Comparison of ENCODE assay signal across 10 cellular contexts in the genomic region with DNA sequence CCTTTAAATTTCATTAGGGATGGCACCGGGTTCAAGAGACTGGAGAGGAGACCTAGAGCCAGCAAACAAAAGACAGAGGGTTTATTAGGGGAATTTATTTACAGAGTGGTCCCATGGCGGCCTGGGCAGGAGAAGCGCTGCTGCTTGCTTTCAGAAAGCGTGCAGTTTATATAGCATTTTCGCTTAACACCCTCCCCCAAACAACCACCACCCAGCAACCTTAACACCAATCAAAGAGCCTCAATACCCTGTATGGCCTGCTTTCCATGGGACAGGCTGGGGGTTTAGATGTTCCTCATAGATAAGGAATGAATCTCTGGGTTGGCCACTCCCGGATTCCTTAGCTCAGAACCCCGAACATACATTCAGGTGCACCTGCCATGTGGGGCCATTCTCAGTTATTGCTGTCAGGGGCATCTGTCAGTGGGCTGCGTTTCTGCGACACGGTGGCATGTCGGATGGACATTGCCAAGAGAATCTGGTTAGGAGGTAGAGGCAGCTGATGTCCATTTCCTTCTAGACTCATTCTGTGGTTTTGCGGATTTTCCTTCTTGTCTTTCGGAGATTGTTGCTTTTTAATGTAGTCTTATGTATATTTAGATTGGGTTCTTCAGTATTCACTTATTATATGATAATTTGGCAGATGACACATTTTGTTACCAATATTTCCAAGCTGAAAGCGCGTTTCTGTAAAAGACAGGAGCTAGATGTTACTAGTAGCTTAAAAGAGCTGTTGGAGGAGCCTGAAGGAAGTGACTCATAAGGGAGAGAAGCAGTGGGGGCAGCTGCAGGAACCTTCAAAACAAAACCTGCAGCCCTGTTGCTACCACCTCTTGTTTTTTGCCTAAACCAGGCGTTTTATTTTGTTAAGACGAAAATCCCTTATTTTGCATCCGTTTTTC. TPM values are rescaled to one million over a fixed set of nuclear protein-coding genes. Genes with fewer than 3 reads are reported as not detected.
DNase-seq lines count a peak whose midpoint lies in the region; ATAC-seq and TF ChIP-seq lines count a peak whose summit lies in the region.
"Had no signal": no experiment of that assay in that cellular context is flagged by ENCODE, and none has a peak within 500 bp of the region (broad histone marks: within the 10 kb centered on the region; RNA-seq: fewer than 3 reads in every experiment).

No MANE protein-coding gene starts in this region.

- intact Hi-C loops in heart left ventricle (cut with DNase I): loop anchor here in 4 of 10 donors (5.0 to 10.0 kb wide), 4 partner anchors 51 to 366 kb away; no protein-coding TSS in a partner anchor
- intact Hi-C loops in left ventricle myocardium superior (cut with micrococcal nuclease): no loop called here

- ATAC-seq in heart left ventricle (peak in 2 of 4 donors; percentile 36 to 53), left ventricle myocardium superior (no peak), HG02642 (IDR thresholded peaks at IDR 0.05; ENCODE audit: poor library complexity, unreplicated experiment) (no peak)
- ATAC-seq: activated CD4-positive, CD25-positive, alpha-beta regulatory T cell treated with anti-CD3 and anti-CD28 coated beads, Interleukin-2, amount 50 U/mL, for 24 hours had no signal

- no peak for TF ChIP-seq POLR2A in heart left ventricle (IDR thresholded peaks at IDR 0.05)

- 68 to 78% (median 71%) methylated on average over 18 of the region's 18 CpGs for WGBS in heart left ventricle, 4 donors

- H3K4me3 ChIP-seq in heart left ventricle: peak overlapping the region in 9 of 12 donors; percentile 2 to 34 (median 23)
- H3K4me3 ChIP-seq in epithelial cell of esophagus (ENCODE audit: low read length): no peak overlapping the region

- peak overlapping the region in 5 of 12 donors; percentile 7 to 67 (median 35) for H3K27ac ChIP-seq in heart left ventricle
- peak overlapping the region; percentile 3 for H3K27ac ChIP-seq in temporal lobe (ENCODE audit: low read depth, low read length)

- peaks cover 2 to 70% (median 41%) of the 10 kb centered on the region in 12 donors for H3K4me1 ChIP-seq in heart left ventricle

- H3K36me3 ChIP-seq in heart left ventricle: no peaks in the 10 kb centered on the region

- no peaks in the 10 kb centered on the region for H3K9me3 ChIP-seq in heart left ventricle

- H3K27me3 ChIP-seq in heart left ventricle: peaks cover 0 to 3% (median 0%) of the 10 kb centered on the region in 9 donors

- TF ChIP-seq CTCF in heart left ventricle (IDR thresholded peaks at IDR 0.05) (no peak), epithelial cell of esophagus (IDR thresholded peaks at IDR 0.05; ENCODE audit: insufficient read depth, low read depth, low read length, missing control alignments) (no peak)

- DNase-seq in heart left ventricle: no peak
- no peak for DNase-seq in left ventricle myocardium superior
- DNase-seq in SIG-M5 treated with dmso at 0.1 percent for 504 hours (lab: John Stamatoyannopoulos, UW; ENCODE audit: unreplicated experiment): peak; percentile 76
- peak; percentile 54 for DNase-seq in epithelial cell of esophagus (ENCODE audit: low read depth)
- DNase-seq in NK-92 (lab: John Stamatoyannopoulos, UW; ENCODE audit: unreplicated experiment): no peak
- no peak for DNase-seq in NCI-H1417 (lab: John Stamatoyannopoulos, UW)
- DNase-seq: stimulated activated CD4-positive, alpha-beta T cell treated with anti-CD3 and anti-CD28 coated beads, Interleukin-4, amount 100 ng/mL, for 24 hours had no signal

RNA-seq across cellular contexts. Expression of a gene that starts 7.2 kb away (rescaled TPM):
- total RNA-seq in heart left ventricle (10 to 100 TPM; 16.3 to 21.6 (median 19.3) TPM), left ventricle myocardium superior (22.3 TPM), temporal lobe (35.2 TPM)
- polyA plus RNA-seq in heart left ventricle: 10 to 100 TPM in 1 of 2 donors, 1 to 10 TPM in 1; 5.9 to 11.9 TPM

Comparison
In these comparisons a context has a peak if more than half of its experiments do, and no peak if none do; other contexts are left out.
1. DNase-seq: peak in SIG-M5 treated with dmso at 0.1 percent for 504 hours (single experiment) and epithelial cell of esophagus (single experiment); none in heart left ventricle (0 of 5), left ventricle myocardium superior (single experiment), NK-92 (single experiment) and NCI-H1417 (0 of 3).